Comparison of ENCODE assay signal across 9 cellular contexts in the genomic region with DNA sequence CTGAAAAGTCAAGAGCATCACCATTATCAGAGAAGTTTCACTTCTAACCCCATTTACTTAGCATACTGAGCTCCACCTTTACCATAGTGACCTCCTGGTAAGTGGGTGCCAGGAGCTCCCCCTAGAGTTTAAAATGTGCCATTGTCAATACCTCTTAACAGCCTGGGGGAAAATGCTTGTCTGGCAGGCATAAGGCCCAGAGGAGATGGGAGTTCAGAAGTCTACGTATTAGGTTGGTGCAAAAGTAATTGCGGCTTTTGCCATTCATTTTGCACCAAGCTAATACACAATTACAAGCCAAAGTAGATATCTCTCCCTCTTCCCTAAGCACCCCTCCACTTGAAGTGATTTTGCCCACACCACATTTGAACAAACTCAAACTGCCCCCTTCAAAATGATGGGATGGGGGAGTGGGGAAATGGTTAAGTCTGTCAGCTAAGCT.
A peak's percentile ranks its signal among the peaks of the same experiment; 100 is the strongest.
DNase-seq lines count a peak whose midpoint lies in the region; ATAC-seq, FAIRE-seq and TF ChIP-seq lines count a peak whose summit lies in the region.
"Had no signal": no experiment of that assay in that cellular context is flagged by ENCODE, and none has a peak within 500 bp of the region (broad histone marks: within the 10 kb centered on the region; RNA-seq: fewer than 3 reads in every experiment).

No MANE protein-coding gene starts in this region.

- H3K27ac Mint-ChIP-seq in glutamatergic neuron (ENCODE audit: unreplicated experiment) = no peak overlapping the region

- TF ChIP-seq CTCF in AG09309 (IDR thresholded peaks at IDR 0.05; ENCODE audit: control insufficient read depth, insufficient read depth, low read depth, low read length, missing control alignments) (peak; percentile 53), glutamatergic neuron (IDR thresholded peaks at IDR 0.05; ENCODE audit: partially characterized antibody, unreplicated experiment) (peak; percentile 79)

- no peaks in the 10 kb centered on the region for H3K9me3 ChIP-seq in small intestine (ENCODE audit: control insufficient read depth, low read depth)

- H3K27me3 ChIP-seq in small intestine (ENCODE audit: control insufficient read depth in 2 of 2, insufficient read depth in 2 of 2, low read length in 2 of 2) = no peaks in the 10 kb centered on the region

- no peaks in the 10 kb centered on the region for H3K4me1 ChIP-seq in small intestine (ENCODE audit: control insufficient read depth in 2 of 2, insufficient read depth in 1 of 2, low read depth in 1 of 2, low read length in 1 of 2)

- no peak for FAIRE-seq in small intestine (lab: Jason Lieb, UNC)
- FAIRE-seq: islet of Langerhans had no signal

- H3K36me3 ChIP-seq in small intestine (ENCODE audit: control insufficient read depth in 2 of 2, insufficient read depth in 2 of 2, low read length in 2 of 2) = no peaks in the 10 kb centered on the region

- H3K4me3 Mint-ChIP-seq in glutamatergic neuron (ENCODE audit: unreplicated experiment) = no peak overlapping the region

- ATAC-seq in GM18511 (IDR thresholded peaks at IDR 0.05; ENCODE audit: unreplicated experiment) = peak; percentile 100
- peak; percentile 96 for ATAC-seq in HG02840 (IDR thresholded peaks at IDR 0.05; ENCODE audit: low FRiP score, unreplicated experiment)

- H3K36me3 Mint-ChIP-seq in glutamatergic neuron (ENCODE audit: unreplicated experiment) = no peaks in the 10 kb centered on the region

- H3K27me3 Mint-ChIP-seq in glutamatergic neuron (ENCODE audit: unreplicated experiment) = no peaks in the 10 kb centered on the region

- H3K27ac ChIP-seq in small intestine (ENCODE audit: low read depth in 1 of 2, low read length in 1 of 2) = no peak overlapping the region

- no peaks in the 10 kb centered on the region for H3K4me1 Mint-ChIP-seq in glutamatergic neuron (ENCODE audit: low read depth, unreplicated experiment)

- peaks cover 2% of the 10 kb centered on the region for H3K9me3 Mint-ChIP-seq in glutamatergic neuron (ENCODE audit: unreplicated experiment)

- 62 to 64% (median 63%) methylated on average over 2 of the region's 2 CpGs for WGBS in small intestine, 3 donors

- no peak for DNase-seq in AG09309 (ENCODE audit: low read depth)
- DNase-seq in NAMALWA (ENCODE audit: low spot score) = peak; percentile 82
- DNase-seq in SKM-1 (lab: John Stamatoyannopoulos, UW; ENCODE audit: unreplicated experiment) = peak; percentile 1
- DNase-seq in glutamatergic neuron = no peak
- DNase-seq in small intestine = peak; percentile 71
- no peak for DNase-seq in T1000 (lab: John Stamatoyannopoulos, UW)

- H3K4me3 ChIP-seq in AG09309 (ENCODE audit: control insufficient read depth, low read depth, low read length) (no peak overlapping the region), small intestine (ENCODE audit: low read depth in 1 of 2, low read length in 2 of 2) (no peak overlapping the region)

Comparison
In these comparisons a context has a peak if more than half of its experiments do, and no peak if none do; other contexts are left out.
1. DNase-seq: peak in NAMALWA (single experiment), SKM-1 (single experiment) and small intestine (single experiment); none in AG09309 (single experiment), glutamatergic neuron (single experiment) and T1000 (single experiment).